ENCODE assay signal across 1 cellular context in genomic region chr4:118774989-118775388, GRCh38.
TF ChIP-seq lines count a peak whose summit lies in the region.

No MANE protein-coding gene starts in this region.

TF ChIP-seq in SK-N-SH, 30 proteins besides CTCF, POLR2A, EP300 and RAD21 (continued from another document):
- TF ChIP-seq NFIC (IDR thresholded peaks at IDR 0.05; ENCODE audit: borderline replicate concordance) = no peak
- no peak for TF ChIP-seq IRF3 (IDR thresholded peaks at IDR 0.05; ENCODE audit: low read depth, low read length)
- peak; percentile 40; the same call in 1 of the 2 replicates for TF ChIP-seq FOSL2 (IDR thresholded peaks at IDR 0.05; ENCODE audit: borderline replicate concordance, low read depth)
- no peak for TF ChIP-seq GATA2 (CRISPR knock-in tag; IDR thresholded peaks at IDR 0.05)
- TF ChIP-seq RCOR1 (IDR thresholded peaks at IDR 0.05; ENCODE audit: low read length) = no peak
- no peak for TF ChIP-seq GABPA (IDR thresholded peaks at IDR 0.05; ENCODE audit: low read depth)
- TF ChIP-seq TCF12 (IDR thresholded peaks at IDR 0.05) = peak; percentile 41; the same call in 1 of the 2 replicates
- TF ChIP-seq FOXJ3 (CRISPR knock-in tag; IDR thresholded peaks at IDR 0.05) = no peak
- TF ChIP-seq SIN3A (IDR thresholded peaks at IDR 0.05; ENCODE audit: borderline replicate concordance, low read depth, low read length) = no peak
- TF ChIP-seq, protein P1, sequence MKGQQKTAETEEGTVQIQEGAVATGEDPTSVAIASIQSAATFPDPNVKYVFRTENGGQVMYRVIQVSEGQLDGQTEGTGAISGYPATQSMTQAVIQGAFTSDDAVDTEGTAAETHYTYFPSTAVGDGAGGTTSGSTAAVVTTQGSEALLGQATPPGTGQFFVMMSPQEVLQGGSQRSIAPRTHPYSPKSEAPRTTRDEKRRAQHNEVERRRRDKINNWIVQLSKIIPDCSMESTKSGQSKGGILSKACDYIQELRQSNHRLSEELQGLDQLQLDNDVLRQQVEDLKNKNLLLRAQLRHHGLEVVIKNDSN (IDR thresholded peaks at IDR 0.05; ENCODE audit: borderline replicate concordance, low read depth) = no peak
- no peak for TF ChIP-seq MXI1 (IDR thresholded peaks at IDR 0.05; ENCODE audit: low read depth, low read length)
- no peak for TF ChIP-seq ELF1 (IDR thresholded peaks at IDR 0.05)
- TF ChIP-seq, protein P2, sequence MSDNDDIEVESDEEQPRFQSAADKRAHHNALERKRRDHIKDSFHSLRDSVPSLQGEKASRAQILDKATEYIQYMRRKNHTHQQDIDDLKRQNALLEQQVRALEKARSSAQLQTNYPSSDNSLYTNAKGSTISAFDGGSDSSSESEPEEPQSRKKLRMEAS (IDR thresholded peaks at IDR 0.05; ENCODE audit: low read depth) = no peak
